1 cellular context compared by ENCODE assay signal in the genomic region with DNA sequence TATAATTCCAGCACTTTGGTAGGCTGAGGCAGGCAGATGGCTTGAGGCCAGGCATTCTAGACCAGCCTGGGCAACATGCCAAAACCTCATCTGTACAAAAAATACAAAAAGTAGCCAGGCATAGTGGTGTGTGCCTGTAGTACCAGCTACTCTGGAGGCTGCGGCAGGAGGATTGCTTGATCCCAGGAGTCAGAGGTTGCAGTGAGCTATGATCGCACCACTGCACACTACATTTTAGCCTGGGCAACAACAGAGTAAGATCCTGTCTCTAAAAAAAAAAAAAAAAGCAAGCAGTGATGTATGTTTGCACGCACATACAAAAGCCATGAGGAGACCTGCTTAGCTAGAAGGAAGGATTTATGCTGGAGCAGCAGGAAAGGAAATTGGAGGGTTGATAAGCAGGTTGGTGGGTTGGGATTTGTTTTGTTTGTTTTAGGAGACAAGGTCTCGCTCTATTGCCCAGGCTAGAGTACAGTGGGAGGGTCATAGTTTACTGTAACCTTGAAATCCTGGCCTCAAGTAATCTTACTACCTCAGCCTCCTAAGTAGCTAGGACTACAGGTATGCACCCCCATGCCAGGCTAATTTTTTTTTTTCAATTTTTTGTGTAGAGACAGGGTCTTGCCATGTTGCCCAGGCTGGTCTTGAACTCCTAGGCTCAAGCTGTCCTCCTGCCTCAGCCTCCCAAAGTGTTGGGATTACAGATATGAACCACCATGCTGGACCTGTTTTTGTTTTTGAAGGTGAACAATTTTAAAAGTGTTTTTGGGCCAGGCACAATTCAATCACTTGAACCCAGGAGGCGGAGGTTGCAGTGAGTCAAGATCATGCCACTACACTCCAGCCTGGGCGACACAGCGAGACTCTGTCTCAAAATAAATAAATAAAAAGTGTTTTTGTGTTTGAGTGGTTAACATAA.
TF ChIP-seq lines count a peak whose summit lies in the region.

No MANE protein-coding gene starts in this region.

TF ChIP-seq in IMR-90, 13 proteins besides CTCF, POLR2A, EP300 and RAD21:
- TF ChIP-seq, protein P1, sequence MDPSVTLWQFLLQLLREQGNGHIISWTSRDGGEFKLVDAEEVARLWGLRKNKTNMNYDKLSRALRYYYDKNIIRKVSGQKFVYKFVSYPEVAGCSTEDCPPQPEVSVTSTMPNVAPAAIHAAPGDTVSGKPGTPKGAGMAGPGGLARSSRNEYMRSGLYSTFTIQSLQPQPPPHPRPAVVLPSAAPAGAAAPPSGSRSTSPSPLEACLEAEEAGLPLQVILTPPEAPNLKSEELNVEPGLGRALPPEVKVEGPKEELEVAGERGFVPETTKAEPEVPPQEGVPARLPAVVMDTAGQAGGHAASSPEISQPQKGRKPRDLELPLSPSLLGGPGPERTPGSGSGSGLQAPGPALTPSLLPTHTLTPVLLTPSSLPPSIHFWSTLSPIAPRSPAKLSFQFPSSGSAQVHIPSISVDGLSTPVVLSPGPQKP (IDR thresholded peaks at IDR 0.05; ENCODE audit: borderline replicate concordance, low read depth, low read length): no peak
- TF ChIP-seq CEBPB (IDR thresholded peaks at IDR 0.05; ENCODE audit: low read depth, low read length) (no peak), FOS (IDR thresholded peaks at IDR 0.05; ENCODE audit: low read depth, low read length) (no peak), BHLHE40 (IDR thresholded peaks at IDR 0.05; ENCODE audit: low read depth, low read length) (no peak), MXI1 (IDR thresholded peaks at IDR 0.05; ENCODE audit: borderline replicate concordance, low read depth, low read length) (no peak), SMC3 (IDR thresholded peaks at IDR 0.05; ENCODE audit: low read depth, low read length) (no peak), NFE2L2 (IDR thresholded peaks at IDR 0.05; ENCODE audit: low read depth, low read length) (no peak), RCOR1 (IDR thresholded peaks at IDR 0.05; ENCODE audit: insufficient replicate concordance, low read length) (no peak), RFX5 (IDR thresholded peaks at IDR 0.05; ENCODE audit: low read depth, low read length) (no peak), MAFK (IDR thresholded peaks at IDR 0.05; ENCODE audit: low read depth, low read length) (no peak), CHD1 (IDR thresholded peaks at IDR 0.05; ENCODE audit: low read depth, low read length) (no peak)
- TF ChIP-seq, protein P2, sequence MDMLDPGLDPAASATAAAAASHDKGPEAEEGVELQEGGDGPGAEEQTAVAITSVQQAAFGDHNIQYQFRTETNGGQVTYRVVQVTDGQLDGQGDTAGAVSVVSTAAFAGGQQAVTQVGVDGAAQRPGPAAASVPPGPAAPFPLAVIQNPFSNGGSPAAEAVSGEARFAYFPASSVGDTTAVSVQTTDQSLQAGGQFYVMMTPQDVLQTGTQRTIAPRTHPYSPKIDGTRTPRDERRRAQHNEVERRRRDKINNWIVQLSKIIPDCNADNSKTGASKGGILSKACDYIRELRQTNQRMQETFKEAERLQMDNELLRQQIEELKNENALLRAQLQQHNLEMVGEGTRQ (IDR thresholded peaks at IDR 0.05; ENCODE audit: low read depth, low read length): no peak
